In genomic region chr15:90174140-90174891, GRCh38 we compare ENCODE assay signal across 10 cellular contexts. TPM values are rescaled to one million over a fixed set of nuclear protein-coding genes. Genes with fewer than 3 reads are reported as not detected.
DNase-seq lines count a peak whose midpoint lies in the region; ATAC-seq, FAIRE-seq and TF ChIP-seq lines count a peak whose summit lies in the region.
"Had no signal": no experiment of that assay in that cellular context is flagged by ENCODE, and none has a peak within 500 bp of the region (broad histone marks: within the 10 kb centered on the region; RNA-seq: fewer than 3 reads in every experiment).

No MANE protein-coding gene starts in this region.

- 0 out of 2 replicates have a peak overlapping the region, but pooled peaks have one; percentile 17 for H2BK12ac ChIP-seq in H1 (ENCODE audit: low read depth, low read length)

- H4K5ac ChIP-seq in H1 (ENCODE audit: insufficient read length, low read depth, low read length), result no peak overlapping the region

- H3K27ac ChIP-seq in Peyer's patch (peak overlapping the region; percentile 49 to 91 (median 69)), H1 (ENCODE audit: low read depth, low read length) (no peak overlapping the region), temporal lobe (ENCODE audit: low read depth, low read length) (peak overlapping the region; percentile 71)

- no peak overlapping the region for H4K8ac ChIP-seq in H1 (ENCODE audit: extremely low read depth, insufficient read depth, low read length)

- H2AK5ac ChIP-seq in H1 (ENCODE audit: low read depth, low read length), result no peak overlapping the region

- H3K36me3 Mint-ChIP-seq in activated naive CD8-positive, alpha-beta T cell treated with anti-CD3 and anti-CD28 coated beads, Interleukin-2, amount 50 U/mL, for 24 hours (ENCODE audit: low read depth), result no peaks in the 10 kb centered on the region
- H3K36me3 Mint-ChIP-seq: activated naive CD4-positive, alpha-beta T cell treated with anti-CD3 and anti-CD28 coated beads, Interleukin-2, amount 50 U/mL, for 72 hours had no signal

- CTCF ChIA-PET in H1 (lab: Charles Lee; ENCODE audit: partially characterized antibody), result interaction anchor here (1.3 to 2.6 kb wide), 3 partner anchors 17 to 44 kb away, joined by 3 to 10 read pairs (median 4); partner anchors contain the start of gene SEMA4B

- no peak overlapping the region; a peak in 1 of 4 replicates for H3K4me2 ChIP-seq in H1 (ENCODE audit: insufficient read depth in 1 of 2, low read depth in 2 of 2, low read length in 2 of 2)

- H3K56ac ChIP-seq in H1 (replicated peaks; ENCODE audit: insufficient read length, low read depth, low read length), result no peak overlapping the region

- no peak overlapping the region for H3K27ac Mint-ChIP-seq in activated naive CD8-positive, alpha-beta T cell treated with anti-CD3 and anti-CD28 coated beads, Interleukin-2, amount 50 U/mL, for 24 hours
- H3K27ac Mint-ChIP-seq: activated naive CD4-positive, alpha-beta T cell treated with anti-CD3 and anti-CD28 coated beads, Interleukin-2, amount 50 U/mL, for 72 hours had no signal

- TF ChIP-seq CTCF in Peyer's patch (IDR thresholded peaks at IDR 0.05) (no peak), H1 (IDR thresholded peaks at IDR 0.05; ENCODE audit: control extremely low read depth in 1 of 3, insufficient read depth in 1 of 3, low read depth in 1 of 3, low read length in 3 of 3) (no peak)

- no peak for ATAC-seq in activated naive CD8-positive, alpha-beta T cell treated with anti-CD3 and anti-CD28 coated beads, Interleukin-2, amount 50 U/mL, for 24 hours
- ATAC-seq in GM21825 (IDR thresholded peaks at IDR 0.05; ENCODE audit: unreplicated experiment), result no peak
- ATAC-seq: activated naive CD4-positive, alpha-beta T cell treated with anti-CD3 and anti-CD28 coated beads, Interleukin-2, amount 50 U/mL, for 72 hours; GM12878 had no signal

- no peak overlapping the region for H4K91ac ChIP-seq in H1 (replicated peaks; ENCODE audit: insufficient read length, low read length)

- no peaks in the 10 kb centered on the region for H3K36me3 ChIP-seq in Peyer's patch
- no peaks in the 10 kb centered on the region for H3K36me3 ChIP-seq in H1 (ENCODE audit: control insufficient read depth in 2 of 4, insufficient read depth in 4 of 4, low read length in 3 of 4)

- no peak for TF ChIP-seq EP300 in H1 (IDR thresholded peaks at IDR 0.05; ENCODE audit: borderline replicate concordance in 1 of 2, low read depth in 2 of 2, low read length in 2 of 2)

- no peak overlapping the region for H2BK20ac ChIP-seq in H1 (ENCODE audit: low read length)

- no peak overlapping the region for H2BK15ac ChIP-seq in H1 (ENCODE audit: low read length)

- H3K9ac ChIP-seq in H1 (replicated peaks in 1 of 4; ENCODE audit: extremely low read depth in 1 of 4, low read depth in 3 of 4, low read length in 3 of 4), result no peak overlapping the region

- DNase-seq in Peyer's patch (peak in 2 of 3 donors; percentile 58 to 68), H1 (ENCODE audit: low read depth in 1 of 2, low spot score in 2 of 2) (no peak), medulla oblongata (ENCODE audit: extremely low spot score) (peak; percentile 97), NCI-H2171 (lab: John Stamatoyannopoulos, UW) (no peak), D341Med (ENCODE audit: low spot score) (no peak)
- DNase-seq in activated naive CD8-positive, alpha-beta T cell treated with anti-CD3 and anti-CD28 coated beads, Interleukin-2, amount 50 U/mL, for 24 hours, result no peak

- H3K79me2 ChIP-seq in H1 (ENCODE audit: control insufficient read depth in 1 of 2, insufficient read depth in 2 of 2, low read length in 2 of 2), result no peaks in the 10 kb centered on the region

- no peak overlapping the region; the same call in 1 of the 2 replicates for H2AFZ ChIP-seq in H1 (ENCODE audit: low read length)

- TF ChIP-seq POLR2A in Peyer's patch (IDR thresholded peaks at IDR 0.05) (no peak), H1 (IDR thresholded peaks at IDR 0.05; ENCODE audit: control extremely low read depth in 1 of 2, low read depth in 2 of 2, low read length in 2 of 2) (no peak)

- H3K27me3 Mint-ChIP-seq in activated naive CD8-positive, alpha-beta T cell treated with anti-CD3 and anti-CD28 coated beads, Interleukin-2, amount 50 U/mL, for 24 hours, result no peaks in the 10 kb centered on the region

- H2BK120ac ChIP-seq in H1 (replicated peaks; ENCODE audit: low read depth, low read length), result no peak overlapping the region

- H3K4me1 Mint-ChIP-seq in activated naive CD8-positive, alpha-beta T cell treated with anti-CD3 and anti-CD28 coated beads, Interleukin-2, amount 50 U/mL, for 24 hours, result peaks cover 10% of the 10 kb centered on the region

- no peak overlapping the region for H3K4me3 Mint-ChIP-seq in activated naive CD8-positive, alpha-beta T cell treated with anti-CD3 and anti-CD28 coated beads, Interleukin-2, amount 50 U/mL, for 24 hours

- no peaks in the 10 kb centered on the region for H3K9me3 Mint-ChIP-seq in activated naive CD8-positive, alpha-beta T cell treated with anti-CD3 and anti-CD28 coated beads, Interleukin-2, amount 50 U/mL, for 24 hours
- H3K9me3 Mint-ChIP-seq: activated naive CD4-positive, alpha-beta T cell treated with anti-CD3 and anti-CD28 coated beads, Interleukin-2, amount 50 U/mL, for 72 hours had no signal

- H3K18ac ChIP-seq in H1 (ENCODE audit: extremely low read depth, low read length), result no peak overlapping the region

- H3K27me3 ChIP-seq in Peyer's patch, result no peaks in the 10 kb centered on the region
- H3K27me3 ChIP-seq in H1 (replicated peaks in 1 of 4; ENCODE audit: control insufficient read depth in 3 of 4, extremely low read depth in 1 of 4, insufficient read depth in 3 of 4, low read length in 3 of 4), result no peaks in the 10 kb centered on the region

- H3K23ac ChIP-seq in H1 (ENCODE audit: insufficient read length), result no peak overlapping the region

- H3K9me3 ChIP-seq in Peyer's patch (no peaks in the 10 kb centered on the region), H1 (ENCODE audit: insufficient read depth in 2 of 2, low read depth in 1 of 2, low read length in 1 of 2) (no peaks in the 10 kb centered on the region)

- no peak overlapping the region for H2BK5ac ChIP-seq in H1 (ENCODE audit: low read depth, low read length)

- POLR2A ChIA-PET in H1 (lab: Charles Lee; ENCODE audit: partially characterized antibody), result interaction anchor here (1.0 to 2.0 kb wide), 5 partner anchors 9 to 29 kb away, joined by 3 to 8 read pairs (median 5); partner anchors contain the start of gene SEMA4B

- no peaks in the 10 kb centered on the region for H3K23me2 ChIP-seq in H1 (ENCODE audit: low read depth, low read length)

- H3K79me1 ChIP-seq in H1 (ENCODE audit: low read depth, low read length), result no peaks in the 10 kb centered on the region

- 84% methylated on average over 25 of the region's 25 CpGs; no CpG with 5 or more reads in 1 of the 2 experiments for WGBS in H1 (ENCODE audit: extremely low coverage in 1 of 2, insufficient coverage in 1 of 2, insufficient read length in 1 of 2, insufficient replicate concordance in 2 of 2, low coverage in 1 of 2, low lambda C conversion rate in 2 of 2, missing lambda C conversion rate in 1 of 2), 2 experiments

- H3K4me1 ChIP-seq in Peyer's patch (peaks cover 0 to 14% (median 0%) of the 10 kb centered on the region in 4 donors), H1 (replicated peaks in 1 of 4; ENCODE audit: control insufficient read depth in 3 of 4, insufficient read depth in 4 of 4, low read length in 3 of 4) (peaks cover 5 to 14% (median 9%) of the 10 kb centered on the region in 4 experiments; a peak in 6 of 7 replicates)

- no peak overlapping the region for H3K4me3 ChIP-seq in Peyer's patch
- no peak overlapping the region for H3K4me3 ChIP-seq in H1 (ENCODE audit: extremely low read depth in 1 of 4, insufficient read depth in 2 of 4, low read depth in 3 of 4, low read length in 4 of 4)
- H3K4me3 ChIP-seq: GM12878 had no signal

- no peaks in the 10 kb centered on the region for H4K20me1 ChIP-seq in H1 (replicated peaks in 1 of 2; ENCODE audit: control insufficient read depth in 1 of 2, insufficient read depth in 2 of 2, low read length in 2 of 2)

- H3K4ac ChIP-seq in H1 (replicated peaks; ENCODE audit: insufficient read length, low read depth, low read length), result no peak overlapping the region

- no peak overlapping the region for H3K14ac ChIP-seq in H1 (ENCODE audit: insufficient read length)

- TF ChIP-seq RAD21 in H1 (IDR thresholded peaks at IDR 0.05 in 1 of 2, conservative IDR thresholded peaks at IDR 0.05 in 1 of 2; ENCODE audit: low read depth in 2 of 2, low read length in 2 of 2), result no peak

- no peak for FAIRE-seq in H1 (lab: Jason Lieb, UNC)
- FAIRE-seq: GM12878 had no signal

RNA-seq across cellular contexts. Expression of gene SEMA4B, which starts 26.8 kb away (rescaled TPM):
- total RNA-seq in Peyer's patch (100 to 1,000 TPM in 2 of 4 donors, 10 to 100 TPM in 2; 63.2 to 147 (median 91.3) TPM), temporal lobe (35.4 TPM)
- 42.7 and 43.6 TPM in 2 replicates for total RNA-seq in H1 (2021; fragmentation: NEBNext Ultra II Directional; extraction: Animal tissue kit (Norgen Biotek cat#: 25700))
- polyA plus RNA-seq in H1 (2011; rRNA removed), result 43.0 and 62.4 TPM in 2 replicates
- polyA plus RNA-seq in H1 (2011; cell fraction: cytosol; rRNA removed), result 31.1 TPM
- polyA plus RNA-seq in H1 (2011; cell fraction: nucleus; rRNA removed), result 103 TPM
- 29.8 to 49.9 TPM (median 46.1 TPM) in 4 replicates for polyA plus RNA-seq in H1 (2012, experiment 1 of 2)
- polyA plus RNA-seq in H1 (2012, experiment 2 of 2), result 37.6 TPM
- 71.9 TPM for polyA plus RNA-seq in H1 (2013, experiment 1 of 2)
- 65.7 TPM for polyA plus RNA-seq in H1 (2013, experiment 2 of 2)
- polyA minus RNA-seq in H1 (2011; rRNA and poly(A)+ RNA removed), result 34.0 and 63.8 TPM in 2 replicates
- polyA minus RNA-seq in H1 (2011; cell fraction: cytosol; rRNA and poly(A)+ RNA removed), result 52.3 TPM
- polyA minus RNA-seq in H1 (2011; cell fraction: nucleus; rRNA and poly(A)+ RNA removed), result 41.9 TPM

RNA-seq across cellular contexts. Expression of gene CIB1, which starts 59.4 kb away (rescaled TPM):
- total RNA-seq in Peyer's patch (100 to 1,000 TPM in 3 of 4 donors, 10 to 100 TPM in 1; 71.0 to 166 (median 130) TPM), temporal lobe (3.4 TPM)
- 26.0 and 29.1 TPM in 2 replicates for total RNA-seq in H1 (2021; fragmentation: NEBNext Ultra II Directional; extraction: Animal tissue kit (Norgen Biotek cat#: 25700))
- 50.4 and 63.5 TPM in 2 replicates for polyA plus RNA-seq in H1 (2011; rRNA removed)
- polyA plus RNA-seq in H1 (2011; cell fraction: cytosol; rRNA removed), result 38.4 TPM
- polyA plus RNA-seq in H1 (2011; cell fraction: nucleus; rRNA removed), result 45.0 TPM
- polyA plus RNA-seq in H1 (2012, experiment 1 of 2), result 23.9 to 40.2 TPM (median 38.3 TPM) in 4 replicates
- polyA plus RNA-seq in H1 (2012, experiment 2 of 2), result 39.5 TPM
- 34.1 TPM for polyA plus RNA-seq in H1 (2013, experiment 1 of 2)
- 34.8 TPM for polyA plus RNA-seq in H1 (2013, experiment 2 of 2)
- 11.5 and 15.4 TPM in 2 replicates for polyA minus RNA-seq in H1 (2011; rRNA and poly(A)+ RNA removed)
- polyA minus RNA-seq in H1 (2011; cell fraction: cytosol; rRNA and poly(A)+ RNA removed), result 10.4 TPM
- polyA minus RNA-seq in H1 (2011; cell fraction: nucleus; rRNA and poly(A)+ RNA removed), result 5.3 TPM

RNA-seq across cellular contexts. Expression of gene GDPGP1, which starts 59.7 kb away (rescaled TPM):
- total RNA-seq in Peyer's patch (10 to 100 TPM in 3 of 4 donors, 1 to 10 TPM in 1; 8.3 to 24.0 (median 19.6) TPM), temporal lobe (4.4 TPM)
- total RNA-seq in H1 (2021; fragmentation: NEBNext Ultra II Directional; extraction: Animal tissue kit (Norgen Biotek cat#: 25700)), result 3.7 and 5.6 TPM in 2 replicates
- polyA plus RNA-seq in H1 (2011; rRNA removed), result 1.8 and 3.0 TPM in 2 replicates
- polyA plus RNA-seq in H1 (2011; cell fraction: cytosol; rRNA removed), result 2.1 TPM
- 4.1 TPM for polyA plus RNA-seq in H1 (2011; cell fraction: nucleus; rRNA removed)
- 2.3 to 4.1 TPM (median 3.7 TPM) in 4 replicates for polyA plus RNA-seq in H1 (2012, experiment 1 of 2)
- 2.6 TPM for polyA plus RNA-seq in H1 (2012, experiment 2 of 2)
- polyA plus RNA-seq in H1 (2013, experiment 1 of 2), result 1.9 TPM
- polyA plus RNA-seq in H1 (2013, experiment 2 of 2), result 1.5 TPM
- 9.6 and 10.3 TPM in 2 replicates for polyA minus RNA-seq in H1 (2011; rRNA and poly(A)+ RNA removed)
- polyA minus RNA-seq in H1 (2011; cell fraction: cytosol; rRNA and poly(A)+ RNA removed), result 4.4 TPM
- 9.9 TPM for polyA minus RNA-seq in H1 (2011; cell fraction: nucleus; rRNA and poly(A)+ RNA removed)

Comparison
In these comparisons a context has a peak if more than half of its experiments do, and no peak if none do; other contexts are left out.
1. DNase-seq: peak in Peyer's patch (2 of 3) and medulla oblongata (single experiment); none in H1 (0 of 2), activated naive CD8-positive, alpha-beta T cell treated with anti-CD3 and anti-CD28 coated beads, Interleukin-2, amount 50 U/mL, for 24 hours (single experiment), NCI-H2171 (single experiment) and D341Med (single experiment).